Comparison of ENCODE assay signal across 1 cellular context in genomic region chr5:78925102-78925876, GRCh38.
TF ChIP-seq lines count a peak whose summit lies in the region.

No MANE protein-coding gene starts in this region.

TF ChIP-seq in HEK293, 187 proteins besides CTCF, POLR2A, EP300 and RAD21 (continued from another document):
- TF ChIP-seq ZBTB10 (tag by site-specific recombination; IDR thresholded peaks at IDR 0.05) (no peak), ZNF792 (tag by site-specific recombination; IDR thresholded peaks at IDR 0.05) (no peak), ZNF514 (tag by site-specific recombination; IDR thresholded peaks at IDR 0.05) (no peak)
- TF ChIP-seq, protein P1, sequence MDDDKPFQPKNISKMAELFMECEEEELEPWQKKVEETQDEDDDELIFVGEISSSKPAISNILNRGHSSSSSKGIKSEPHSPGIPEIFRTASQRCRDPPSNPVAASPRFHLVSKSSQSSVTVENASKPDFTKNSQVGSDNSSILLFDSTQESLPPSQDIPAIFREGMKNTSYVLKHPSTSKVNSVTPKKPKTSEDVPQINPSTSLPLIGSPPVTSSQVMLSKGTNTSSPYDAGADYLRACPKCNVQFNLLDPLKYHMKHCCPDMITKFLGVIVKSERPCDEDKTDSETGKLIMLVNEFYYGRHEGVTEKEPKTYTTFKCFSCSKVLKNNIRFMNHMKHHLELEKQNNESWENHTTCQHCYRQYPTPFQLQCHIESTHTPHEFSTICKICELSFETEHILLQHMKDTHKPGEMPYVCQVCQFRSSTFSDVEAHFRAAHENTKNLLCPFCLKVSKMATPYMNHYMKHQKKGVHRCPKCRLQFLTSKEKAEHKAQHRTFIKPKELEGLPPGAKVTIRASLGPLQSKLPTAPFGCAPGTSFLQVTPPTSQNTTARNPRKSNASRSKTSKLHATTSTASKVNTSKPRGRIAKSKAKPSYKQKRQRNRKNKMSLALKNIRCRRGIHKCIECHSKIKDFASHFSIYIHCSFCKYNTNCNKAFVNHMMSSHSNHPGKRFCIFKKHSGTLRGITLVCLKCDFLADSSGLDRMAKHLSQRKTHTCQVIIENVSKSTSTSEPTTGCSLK (tag by site-specific recombination; IDR thresholded peaks at IDR 0.05): no peak
